ENCODE assay signal across 17 cellular contexts in the genomic region with DNA sequence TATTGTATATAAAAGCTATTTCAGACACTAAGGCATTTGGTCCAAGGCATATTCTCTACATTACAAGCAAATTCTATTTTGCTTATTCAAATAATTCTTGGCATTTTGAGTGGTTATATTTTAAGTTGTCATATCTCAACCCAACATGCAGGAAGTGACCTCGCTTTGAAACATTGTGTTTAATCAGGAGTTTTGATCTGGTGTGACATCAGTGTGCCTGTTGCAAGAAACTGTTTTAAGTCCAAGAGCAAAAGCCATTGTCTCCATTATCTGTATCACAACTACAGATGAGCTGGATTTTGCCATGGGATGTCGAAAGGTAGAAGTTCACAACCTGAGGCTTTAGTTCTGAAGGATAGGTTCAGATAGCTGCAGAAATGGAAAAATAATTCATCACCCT.
A peak's percentile ranks its signal among the peaks of the same experiment; 100 is the strongest.
DNase-seq lines count a peak whose midpoint lies in the region; ATAC-seq and TF ChIP-seq lines count a peak whose summit lies in the region.
"Had no signal": no experiment of that assay in that cellular context is flagged by ENCODE, and none has a peak within 500 bp of the region (broad histone marks: within the 10 kb centered on the region; RNA-seq: fewer than 3 reads in every experiment).

No MANE protein-coding gene starts in this region.

- no peaks in the 10 kb centered on the region for H3K36me3 ChIP-seq in DOHH2 (ENCODE audit: control insufficient read depth, low read length)
- no peaks in the 10 kb centered on the region for H3K36me3 ChIP-seq in esophagus muscularis mucosa

- no peaks in the 10 kb centered on the region for H3F3A ChIP-seq in DOHH2 (ENCODE audit: control insufficient read depth, insufficient read depth)

- TF ChIP-seq CTCF in DOHH2 (IDR thresholded peaks at IDR 0.05; ENCODE audit: low read depth, low read length, poor library complexity, severe bottlenecking) = no peak
- TF ChIP-seq CTCF in esophagus muscularis mucosa (IDR thresholded peaks at IDR 0.05) = no peak
- TF ChIP-seq CTCF in omental fat pad (IDR thresholded peaks at IDR 0.05) = no peak
- no peak for TF ChIP-seq CTCF in CD4-positive, alpha-beta T cell (IDR thresholded peaks at IDR 0.05)

- ATAC-seq in omental fat pad (ENCODE audit: low FRiP score) = peak; percentile 13
- ATAC-seq in GM21786 (IDR thresholded peaks at IDR 0.05; ENCODE audit: unreplicated experiment) = no peak
- no peak for ATAC-seq in CD4-positive, alpha-beta T cell (ENCODE audit: poor library complexity)
- ATAC-seq: activated CD4-positive, CD25-positive, alpha-beta regulatory T cell treated with anti-CD3 and anti-CD28 coated beads, Interleukin-2, amount 50 U/mL, for 24 hours; left lobe of liver had no signal

- intact Hi-C loops in esophagus muscularis mucosa (cut with DNase I) = no loop called here
- intact Hi-C loops in CD4-positive, alpha-beta T cell (cut with DNase I, micrococcal nuclease) = no loop called here

- no peaks in the 10 kb centered on the region for H3K79me2 ChIP-seq in DOHH2 (ENCODE audit: control insufficient read depth, low read length)

- no peaks in the 10 kb centered on the region for H3K27me3 ChIP-seq in DOHH2 (ENCODE audit: control insufficient read depth, low read length)
- no peaks in the 10 kb centered on the region for H3K27me3 ChIP-seq in esophagus muscularis mucosa
- H3K27me3 ChIP-seq in CD4-positive, alpha-beta T cell (ENCODE audit: control insufficient read depth, insufficient read depth, low read length) = no peaks in the 10 kb centered on the region

- DNase-seq in NCI-H526 treated with DMSO at 0.1 percent for 48 hours (lab: John Stamatoyannopoulos, UW) (peak; percentile 49), esophagus muscularis mucosa (ENCODE audit: extremely low spot score) (no peak), omental fat pad (ENCODE audit: low spot score) (no peak), NCI-H1694 treated with DMSO at 0.1 percent for 48 hours (lab: John Stamatoyannopoulos, UW) (no peak)
- no peak for DNase-seq in CD4-positive, alpha-beta T cell
- no peak for DNase-seq in NK-92 treated with Interleukin-12 subunit alpha and Interleukin-12 subunit beta, amount 100 ng/mL, for 24 hours (lab: John Stamatoyannopoulos, UW)
- DNase-seq: activated naive CD8-positive, alpha-beta T cell treated with anti-CD3 and anti-CD28 coated beads, Interleukin-2, amount 10 ng/mL, durations not matched to agents 7 days and 5 days; endodermal cell; foreskin melanocyte; H7 had no signal

- CTCF ChIA-PET in CD4-positive, alpha-beta T cell (lab: Charles Lee) = no interaction called here

- H3K4me3 Mint-ChIP-seq in CD4-positive, alpha-beta T cell = no peak overlapping the region
- H3K4me3 Mint-ChIP-seq: activated naive CD8-positive, alpha-beta T cell treated with anti-CD3 and anti-CD28 coated beads, Interleukin-2, amount 10 ng/mL, durations not matched to agents 7 days and 5 days; activated T-helper 1 cell treated with anti-CD3 and anti-CD28 coated beads, Interleukin-12 subunit alpha, Interleukin-12 subunit beta, Interleukin-2, Interleukin-4 antibody, amounts not matched to agents 30 ng/mL and 10 ng/mL and 1 ng/mL, durations not matched to agents 14 hours and 24 hours and 36 hours; B cell; endodermal cell; stimulated activated naive CD8-positive, alpha-beta T cell treated with anti-CD3 and anti-CD28 coated beads, Interleukin-15, Interleukin-2, amounts not matched to agents 100 ng/mL and 50 ng/mL, for 24 hours had no signal

- peaks cover 9% of the 10 kb centered on the region for H3K4me1 ChIP-seq in DOHH2 (ENCODE audit: control insufficient read depth, low read length)
- peaks cover 0 to 62% (median 52%) of the 10 kb centered on the region in 4 donors for H3K4me1 ChIP-seq in esophagus muscularis mucosa

- H3K27ac ChIP-seq in DOHH2 (ENCODE audit: low read depth, low read length) (no peak overlapping the region), esophagus muscularis mucosa (replicated peaks in 1 of 4) (peak overlapping the region; percentile 53 to 72 (median 58))
- no peak overlapping the region for H3K27ac ChIP-seq in CD4-positive, alpha-beta T cell (ENCODE audit: low read depth, low read length)

- no peak overlapping the region for H3K27ac Mint-ChIP-seq in CD4-positive, alpha-beta T cell
- H3K27ac Mint-ChIP-seq: activated naive CD8-positive, alpha-beta T cell treated with anti-CD3 and anti-CD28 coated beads, Interleukin-2, amount 10 ng/mL, durations not matched to agents 7 days and 5 days; activated T-helper 1 cell treated with anti-CD3 and anti-CD28 coated beads, Interleukin-12 subunit alpha, Interleukin-12 subunit beta, Interleukin-2, Interleukin-4 antibody, amounts not matched to agents 30 ng/mL and 10 ng/mL and 1 ng/mL, durations not matched to agents 14 hours and 24 hours and 36 hours; B cell; endodermal cell; stimulated activated naive CD8-positive, alpha-beta T cell treated with anti-CD3 and anti-CD28 coated beads, Interleukin-15, Interleukin-2, amounts not matched to agents 100 ng/mL and 50 ng/mL, for 24 hours had no signal

- no peaks in the 10 kb centered on the region for H3K9me2 ChIP-seq in DOHH2 (replicated peaks; ENCODE audit: control insufficient read depth, low read length)

- H3K27me3 Mint-ChIP-seq in CD4-positive, alpha-beta T cell = no peaks in the 10 kb centered on the region
- H3K27me3 Mint-ChIP-seq: B cell; stimulated activated naive CD8-positive, alpha-beta T cell treated with anti-CD3 and anti-CD28 coated beads, Interleukin-15, Interleukin-2, amounts not matched to agents 100 ng/mL and 50 ng/mL, for 24 hours had no signal

- no peaks in the 10 kb centered on the region for H3K9me3 Mint-ChIP-seq in CD4-positive, alpha-beta T cell
- H3K9me3 Mint-ChIP-seq: activated T-helper 1 cell treated with anti-CD3 and anti-CD28 coated beads, Interleukin-12 subunit alpha, Interleukin-12 subunit beta, Interleukin-2, Interleukin-4 antibody, amounts not matched to agents 30 ng/mL and 10 ng/mL and 1 ng/mL, durations not matched to agents 14 hours and 24 hours and 36 hours; endodermal cell; stimulated activated naive CD8-positive, alpha-beta T cell treated with anti-CD3 and anti-CD28 coated beads, Interleukin-15, Interleukin-2, amounts not matched to agents 100 ng/mL and 50 ng/mL, for 24 hours had no signal

- POLR2A ChIA-PET in CD4-positive, alpha-beta T cell (lab: Charles Lee) = no interaction called here

- H3K4me1 Mint-ChIP-seq in CD4-positive, alpha-beta T cell (ENCODE audit: low read depth) = no peaks in the 10 kb centered on the region
- H3K4me1 Mint-ChIP-seq: activated naive CD8-positive, alpha-beta T cell treated with anti-CD3 and anti-CD28 coated beads, Interleukin-2, amount 10 ng/mL, durations not matched to agents 7 days and 5 days; B cell had no signal

- peak overlapping the region; percentile 36 for H3K4me2 ChIP-seq in DOHH2 (ENCODE audit: low read length)

- H3K4me3 ChIP-seq in DOHH2 (ENCODE audit: low read length) (no peak overlapping the region), esophagus muscularis mucosa (no peak overlapping the region)

- WGBS in esophagus muscularis mucosa = 50% methylated on average over 2 of the region's 2 CpGs

- no peak for TF ChIP-seq EP300 in esophagus muscularis mucosa (IDR thresholded peaks at IDR 0.05)

- no peaks in the 10 kb centered on the region for H4K20me1 ChIP-seq in DOHH2 (ENCODE audit: control insufficient read depth, insufficient read depth, low read depth, low read length)

- H3K36me3 Mint-ChIP-seq in CD4-positive, alpha-beta T cell (ENCODE audit: low read depth) = no peaks in the 10 kb centered on the region
- H3K36me3 Mint-ChIP-seq: activated naive CD8-positive, alpha-beta T cell treated with anti-CD3 and anti-CD28 coated beads, Interleukin-2, amount 10 ng/mL, durations not matched to agents 7 days and 5 days had no signal

- TF ChIP-seq POLR2A in esophagus muscularis mucosa (IDR thresholded peaks at IDR 0.05; ENCODE audit: low read depth) = no peak

- H3K9me3 ChIP-seq in DOHH2 (ENCODE audit: control insufficient read depth, insufficient read depth, low read length) (no peaks in the 10 kb centered on the region), esophagus muscularis mucosa (no peaks in the 10 kb centered on the region)
- H3K9me3 ChIP-seq in CD4-positive, alpha-beta T cell (ENCODE audit: control insufficient read depth, low read length) = no peaks in the 10 kb centered on the region

Comparison
In these comparisons a context has a peak if more than half of its experiments do, and no peak if none do; other contexts are left out.
1. H3K27ac ChIP-seq: peak in esophagus muscularis mucosa (4 of 4); none in DOHH2 (single experiment) and CD4-positive, alpha-beta T cell (single experiment).